8 cellular contexts compared by ENCODE assay signal in the genomic region with DNA sequence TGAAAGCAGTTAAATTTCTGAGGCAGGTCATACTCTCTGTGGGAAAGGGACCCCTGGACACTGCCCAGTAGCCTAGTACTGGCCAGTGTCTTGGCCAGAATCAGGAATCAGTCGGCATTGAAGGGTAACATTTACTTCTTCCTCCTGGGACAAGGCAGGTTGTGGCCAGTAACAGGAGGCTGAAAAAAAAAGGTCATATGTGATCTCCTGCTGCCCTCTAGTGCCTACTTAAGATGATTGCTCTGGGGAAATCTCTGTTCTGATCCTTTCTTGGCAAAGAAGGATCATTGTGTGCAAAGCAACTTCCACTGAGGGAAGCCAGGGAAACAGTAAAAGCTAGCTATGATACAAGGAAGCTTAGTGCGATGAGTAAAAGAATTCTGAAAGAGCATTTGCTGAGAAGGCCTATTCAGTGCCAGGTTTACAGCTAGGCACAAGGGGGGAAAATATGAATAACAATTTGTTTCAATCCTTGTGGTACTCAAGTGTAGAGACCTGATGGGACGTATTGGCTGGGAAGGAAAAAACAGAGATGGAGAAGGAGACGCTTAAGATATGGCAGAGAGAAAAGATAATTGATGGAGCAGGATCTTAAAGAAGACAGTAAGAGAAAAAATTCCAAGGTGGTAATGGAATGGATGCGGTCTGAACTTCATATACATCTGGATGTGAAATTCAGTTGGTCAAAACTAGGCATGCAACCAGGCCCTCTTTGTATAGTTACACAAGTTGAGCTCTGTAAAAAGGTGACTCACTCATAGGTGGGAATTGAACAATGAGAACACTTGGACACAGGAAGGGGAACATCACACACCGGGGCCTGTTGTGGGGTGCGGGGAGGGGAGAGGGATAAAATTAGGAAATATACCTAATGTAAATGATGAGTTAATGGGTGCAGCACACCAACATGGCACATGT. TPM values are rescaled to one million over a fixed set of nuclear protein-coding genes. Genes with fewer than 3 reads are reported as not detected.
DNase-seq lines count a peak whose midpoint lies in the region; ATAC-seq and TF ChIP-seq lines count a peak whose summit lies in the region.

No MANE protein-coding gene starts in this region.

- no peaks in the 10 kb centered on the region for H3K9me3 ChIP-seq in right atrium auricular region

- H3K4me3 ChIP-seq in right atrium auricular region = no peak overlapping the region

- peak; percentile 44 to 80 for TF ChIP-seq CTCF in right atrium auricular region (IDR thresholded peaks at IDR 0.05)

- no peaks in the 10 kb centered on the region for H3K27me3 ChIP-seq in right atrium auricular region

- H3K36me3 ChIP-seq in right atrium auricular region = no peaks in the 10 kb centered on the region

- peaks cover 0 to 11% of the 10 kb centered on the region in 2 donors for H3K4me1 ChIP-seq in right atrium auricular region

- no peak overlapping the region for H3K27ac ChIP-seq in right atrium auricular region

- DNase-seq in DMS 273 treated with DMSO at 0.1 percent for 48 hours (lab: John Stamatoyannopoulos, UW) = peak; percentile 29
- peak; percentile 22 for DNase-seq in GM19238 (ENCODE audit: insufficient read length, low spot score)
- DNase-seq in NCI-H345 (lab: John Stamatoyannopoulos, UW) = peak; percentile 63
- DNase-seq in amniotic stem cell (lab: John Stamatoyannopoulos, UW) = peak; percentile 65
- no peak for DNase-seq in right atrium auricular region (ENCODE audit: low spot score)
- no peak for DNase-seq in sciatic nerve (ENCODE audit: low spot score)
- no peak for DNase-seq in activated gamma-delta T cell (lab: John Stamatoyannopoulos, UW)

- intact Hi-C loops in sciatic nerve (cut with DNase I) = no loop called here

- ATAC-seq in HG03378 (IDR thresholded peaks at IDR 0.05; ENCODE audit: unreplicated experiment) (peak; percentile 79), sciatic nerve (peak; percentile 81)

RNA-seq across cellular contexts. Expression of a gene that starts 25.8 kb away (rescaled TPM):
- 10 to 100 TPM; 12.2 to 13.9 TPM for total RNA-seq in right atrium auricular region
- 22.6 TPM for total RNA-seq in sciatic nerve

Comparison
In these comparisons a context has a peak if more than half of its experiments do, and no peak if none do; other contexts are left out.
1. DNase-seq: peak in DMS 273 treated with DMSO at 0.1 percent for 48 hours (single experiment), GM19238 (single experiment), NCI-H345 (single experiment) and amniotic stem cell (single experiment); none in right atrium auricular region (single experiment), sciatic nerve (single experiment) and activated gamma-delta T cell (single experiment).